In genomic region chr6:122568350-122568749, GRCh38 we compare ENCODE assay signal across 30 cellular contexts. TPM values are rescaled to one million over a fixed set of nuclear protein-coding genes. Genes with fewer than 3 reads are reported as not detected.
"Had no signal": no experiment of that assay in that cellular context is flagged by ENCODE, and none has a peak within 500 bp of the region (broad histone marks: within the 10 kb centered on the region; RNA-seq: fewer than 3 reads in every experiment).

No MANE protein-coding gene starts in this region.

- DNase-seq: activated CD4-positive, alpha-beta memory T cell treated with anti-CD3 and anti-CD28 coated beads, Interleukin-2, amount 10 ng/mL, durations not matched to agents 7 days and 5 days; activated CD4-positive, alpha-beta T cell treated with anti-CD3 and anti-CD28 coated beads for 1 hour; activated CD4-positive, alpha-beta T cell treated with anti-CD3 and anti-CD28 coated beads for 4 hours; activated CD4-positive, alpha-beta T cell treated with anti-CD3 and anti-CD28 coated beads, Interleukin-2, amount 10 ng/mL, durations not matched to agents 7 days and 5 days; activated CD4-positive, alpha-beta T cell treated with anti-CD3 and anti-CD28 coated beads, Interleukin-2, amount 50 U/mL, for 4 hours; activated CD8-positive, alpha-beta memory T cell treated with anti-CD3 and anti-CD28 coated beads, Interleukin-2, amount 50 U/mL, for 48 hours; activated gamma-delta T cell; activated naive CD4-positive, alpha-beta T cell treated with anti-CD3 and anti-CD28 coated beads, Interleukin-2, amount 50 U/mL, for 16 hours; activated naive CD4-positive, alpha-beta T cell treated with Interleukin-2 at 50 U/mL for 16 hours; activated T-cell treated with anti-CD3 and anti-CD28 coated beads for 4 hours; activated T-cell treated with anti-CD3 and anti-CD28 coated beads, Interleukin-2, amount 50 U/mL, for 24 hours; activated T-cell treated with anti-CD3 and anti-CD28 coated beads, Interleukin-2, amount 50 U/mL, for 72 hours; amniotic stem cell; anterior cingulate cortex; brain microvascular endothelial cell; cortex of kidney; dermis blood vessel endothelial cell; effector CD4-positive, alpha-beta T cell; esophagus squamous epithelium; foreskin melanocyte; head of caudate nucleus; T-helper 1 cell; T-helper 17 cell; T1000 had no signal

- H3K4me3 Mint-ChIP-seq: activated CD4-positive, alpha-beta memory T cell treated with anti-CD3 and anti-CD28 coated beads, Interleukin-2, amount 10 ng/mL, durations not matched to agents 7 days and 5 days; activated CD4-positive, alpha-beta T cell treated with anti-CD3 and anti-CD28 coated beads, Interleukin-2, amount 10 ng/mL, durations not matched to agents 7 days and 5 days; activated naive CD8-positive, alpha-beta T cell; activated T-cell treated with anti-CD3 and anti-CD28 coated beads, Interleukin-2, amount 50 U/mL, for 24 hours; activated T-cell treated with anti-CD3 and anti-CD28 coated beads, Interleukin-2, amount 50 U/mL, for 72 hours; central memory CD8-positive, alpha-beta T cell; T-helper 17 cell; T-helper 2 cell treated with Interferon-gamma antibody and Interleukin-4, amounts not matched to agents 5 μg/mL and 100 μg/mL, for 36 hours had no signal

- H3K27me3 ChIP-seq: brain microvascular endothelial cell, esophagus squamous epithelium, gastroesophageal sphincter had no signal

- ATAC-seq: activated T-cell treated with anti-CD3 and anti-CD28 coated beads, Interleukin-2, amount 50 U/mL, for 72 hours; gastroesophageal sphincter; T-helper 17 cell had no signal

- H3K27ac Mint-ChIP-seq: activated CD4-positive, alpha-beta memory T cell treated with anti-CD3 and anti-CD28 coated beads, Interleukin-2, amount 10 ng/mL, durations not matched to agents 7 days and 5 days; activated CD4-positive, alpha-beta T cell treated with anti-CD3 and anti-CD28 coated beads, Interleukin-2, amount 10 ng/mL, durations not matched to agents 7 days and 5 days; activated naive CD8-positive, alpha-beta T cell; activated T-cell treated with anti-CD3 and anti-CD28 coated beads, Interleukin-2, amount 50 U/mL, for 24 hours; activated T-cell treated with anti-CD3 and anti-CD28 coated beads, Interleukin-2, amount 50 U/mL, for 72 hours; T-helper 17 cell; T-helper 2 cell treated with Interferon-gamma antibody and Interleukin-4, amounts not matched to agents 5 μg/mL and 100 μg/mL, for 36 hours had no signal

- H3K9me3 Mint-ChIP-seq: activated CD4-positive, alpha-beta memory T cell treated with anti-CD3 and anti-CD28 coated beads, Interleukin-2, amount 10 ng/mL, durations not matched to agents 7 days and 5 days; activated CD4-positive, alpha-beta T cell treated with anti-CD3 and anti-CD28 coated beads, Interleukin-2, amount 10 ng/mL, durations not matched to agents 7 days and 5 days; central memory CD8-positive, alpha-beta T cell; T-helper 2 cell treated with Interferon-gamma antibody and Interleukin-4, amounts not matched to agents 5 μg/mL and 100 μg/mL, for 36 hours had no signal

- H3K36me3 ChIP-seq: brain microvascular endothelial cell, esophagus squamous epithelium, gastroesophageal sphincter had no signal

- H3K27me3 Mint-ChIP-seq: activated CD4-positive, alpha-beta memory T cell treated with anti-CD3 and anti-CD28 coated beads, Interleukin-2, amount 10 ng/mL, durations not matched to agents 7 days and 5 days; activated CD4-positive, alpha-beta T cell treated with anti-CD3 and anti-CD28 coated beads, Interleukin-2, amount 10 ng/mL, durations not matched to agents 7 days and 5 days had no signal

- H3K4me1 Mint-ChIP-seq: activated CD4-positive, alpha-beta memory T cell treated with anti-CD3 and anti-CD28 coated beads, Interleukin-2, amount 10 ng/mL, durations not matched to agents 7 days and 5 days; activated CD4-positive, alpha-beta T cell treated with anti-CD3 and anti-CD28 coated beads, Interleukin-2, amount 10 ng/mL, durations not matched to agents 7 days and 5 days; central memory CD8-positive, alpha-beta T cell; T-helper 17 cell had no signal

- H3K4me1 ChIP-seq: gastroesophageal sphincter had no signal

- H3K9me3 ChIP-seq: esophagus squamous epithelium had no signal

- H3K4me3 ChIP-seq: esophagus squamous epithelium, gastroesophageal sphincter had no signal

- H3K27ac ChIP-seq: brain microvascular endothelial cell, epithelial cell of prostate, esophagus squamous epithelium, gastroesophageal sphincter had no signal

RNA-seq across cellular contexts. Expression of gene PKIB, which starts 41.9 kb away (rescaled TPM):
- total RNA-seq: dermis blood vessel endothelial cell, endothelial cell of umbilical vein had no signal
